Comparison of ENCODE assay signal across 8 cellular contexts in the genomic region with DNA sequence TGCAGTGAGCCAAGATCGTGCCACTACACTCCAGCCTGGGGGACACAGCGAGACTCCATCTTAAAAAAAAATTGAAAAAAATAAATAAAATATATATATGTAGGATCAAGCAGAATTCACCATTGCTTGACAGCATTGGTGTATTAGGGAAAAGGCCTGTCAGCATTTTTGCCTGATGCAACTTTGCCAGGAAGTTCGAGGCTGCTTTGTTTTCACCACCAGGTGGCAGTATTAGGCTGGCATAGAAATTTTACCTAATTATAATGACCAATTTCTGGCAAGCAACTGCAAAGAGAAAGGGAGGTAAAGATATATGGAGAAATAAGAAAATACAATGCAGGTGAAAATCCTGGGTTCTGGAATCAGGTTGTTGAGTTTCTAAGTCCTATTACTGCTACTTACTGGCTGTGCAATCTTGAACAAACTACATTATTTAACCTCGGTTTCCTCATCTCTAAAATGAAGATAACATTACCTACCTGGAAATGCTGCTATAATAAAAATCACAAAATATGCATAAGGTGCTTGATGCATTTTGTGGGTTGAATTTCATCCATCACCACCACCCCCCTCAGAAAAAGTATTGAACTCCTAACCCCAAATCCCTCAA. TPM values are rescaled to one million over a fixed set of nuclear protein-coding genes. Genes with fewer than 3 reads are reported as not detected.
A peak's percentile ranks its signal among the peaks of the same experiment; 100 is the strongest.
DNase-seq lines count a peak whose midpoint lies in the region; ATAC-seq and TF ChIP-seq lines count a peak whose summit lies in the region.

No MANE protein-coding gene starts in this region.

- TF ChIP-seq CTCF in lower leg skin (IDR thresholded peaks at IDR 0.05) = peak in 1 of 3 donors; percentile 75

- no peak for TF ChIP-seq POLR2A in lower leg skin (IDR thresholded peaks at IDR 0.05)

- H3K36me3 ChIP-seq in HAP-1 (replicated peaks) = no peaks in the 10 kb centered on the region

- in situ Hi-C loops in HAP-1 (cut with MboI; ENCODE audit: low sequenced_read_pairs) = loop anchor here (10.0 to 25.0 kb wide), 2 partner anchors 110 to 278 kb away; partner anchors contain the start of gene POU2AF3

- no peaks in the 10 kb centered on the region for H3K27me3 ChIP-seq in HAP-1 (ENCODE audit: low read depth)

- no peak for ATAC-seq in GM19324 (IDR thresholded peaks at IDR 0.05; ENCODE audit: low FRiP score, unreplicated experiment)

- no peaks in the 10 kb centered on the region for H3K9me3 ChIP-seq in HAP-1

- H3K4me3 ChIP-seq in HAP-1 (no peak overlapping the region), lower leg skin (ENCODE audit: low read depth, poor library complexity, severe bottlenecking) (no peak overlapping the region)

- DNase-seq in AML-193 (lab: John Stamatoyannopoulos, UW) = peak; percentile 47 to 49
- peak; percentile 45 to 78 for DNase-seq in HAP-1 (ENCODE audit: low spot score in 2 of 2)
- peak; percentile 53 for DNase-seq in NCI-H748 (lab: John Stamatoyannopoulos, UW; ENCODE audit: unreplicated experiment)
- peak; percentile 56 for DNase-seq in activated CD4-positive, alpha-beta T cell treated with anti-CD3 and anti-CD28 coated beads, Interleukin-2, amount 50 U/mL, for 1 hour
- peak; percentile 84 for DNase-seq in dermis blood vessel endothelial cell
- peak; percentile 74 to 93 for DNase-seq in lower leg skin (ENCODE audit: low spot score in 2 of 2)
- DNase-seq in stimulated activated CD8-positive, alpha-beta memory T cell treated with anti-CD3 and anti-CD28 coated beads, Interleukin-7, amount 100 ng/mL, for 24 hours (ENCODE audit: low read depth) = peak; percentile 24

- WGBS in lower leg skin, 2 donors = 55 to 60% methylated on average over 4 of the region's 4 CpGs

- intact Hi-C loops in lower leg skin (cut with DNase I; ENCODE audit: low total_unique reads) = no loop called here

- no peaks in the 10 kb centered on the region for H3K4me1 ChIP-seq in HAP-1

RNA-seq across cellular contexts. Expression of gene LAYN, which starts 24.7 kb away (rescaled TPM):
- total RNA-seq in dermis blood vessel endothelial cell (71.8 and 91.7 TPM in 2 replicates), lower leg skin (1 to 10 TPM; 1.9 to 3.0 (median 2.1) TPM)

RNA-seq across cellular contexts. Expression of gene SIK2, which starts 37.0 kb away (rescaled TPM):
- total RNA-seq in dermis blood vessel endothelial cell (12.8 and 13.2 TPM in 2 replicates), lower leg skin (10 to 100 TPM; 15.4 to 19.5 (median 18.9) TPM)

RNA-seq across cellular contexts. Expression of gene HOATZ, which starts 50.6 kb away (rescaled TPM):
- not detected in 2 replicates for total RNA-seq in dermis blood vessel endothelial cell
- total RNA-seq in lower leg skin = not detected

RNA-seq across cellular contexts. Expression of gene BTG4, which starts 53.0 kb away (rescaled TPM):
- total RNA-seq in dermis blood vessel endothelial cell (not detected in 2 replicates), lower leg skin (not detected)

Comparison
In these comparisons a context has a peak if more than half of its experiments do, and no peak if none do; other contexts are left out.
1. DNase-seq: peak in every context shown above with its lines; median percentile 84 in dermis blood vessel endothelial cell; 84 in lower leg skin; 62 in HAP-1; 56 in activated CD4-positive, alpha-beta T cell treated with anti-CD3 and anti-CD28 coated beads, Interleukin-2, amount 50 U/mL, for 1 hour; 53 in NCI-H748; 48 in AML-193; 24 in stimulated activated CD8-positive, alpha-beta memory T cell treated with anti-CD3 and anti-CD28 coated beads, Interleukin-7, amount 100 ng/mL, for 24 hours.
2. RNA of gene LAYN, which starts 24.7 kb away (total RNA-seq): 71.8 to 91.7 TPM in dermis blood vessel endothelial cell; 1.9 to 3.0 TPM in lower leg skin; every median in the first group is over 10 times any median in the second.